Comparison of ENCODE assay signal across 8 cellular contexts in genomic region chrX:64395568-64395929, GRCh38. TPM values are rescaled to one million over a fixed set of nuclear protein-coding genes. Genes with fewer than 3 reads are reported as not detected.
DNase-seq lines count a peak whose midpoint lies in the region; ATAC-seq lines count a peak whose summit lies in the region.

No MANE protein-coding gene starts in this region.

- H3K36me3 ChIP-seq in mesendoderm (ENCODE audit: control insufficient read depth, insufficient read depth, low read length), result no peaks in the 10 kb centered on the region

- intact Hi-C loops in activated CD4-positive, alpha-beta memory T cell treated with anti-CD3 and anti-CD28 coated beads for 36 hours (cut with micrococcal nuclease), result loop anchor here (1.0 to 10.0 kb wide), 3 partner anchors 190 to 1139 kb away; partner anchors contain the start of genes AMER1, LAS1L and ZC3H12B

- H2AK5ac ChIP-seq in mesendoderm (ENCODE audit: low read length), result no peak overlapping the region

- H3K4me2 ChIP-seq in mesendoderm (ENCODE audit: low read length), result no peak overlapping the region

- no peak overlapping the region for H2BK5ac ChIP-seq in mesendoderm (ENCODE audit: low read length)

- H3K79me1 ChIP-seq in mesendoderm (ENCODE audit: low read length), result no peaks in the 10 kb centered on the region

- H3K56ac ChIP-seq in mesendoderm (ENCODE audit: low read length), result peak overlapping the region; percentile 76

- H2BK120ac ChIP-seq in mesendoderm (ENCODE audit: low read depth, low read length), result no peak overlapping the region

- H3K27ac Mint-ChIP-seq in activated CD4-positive, alpha-beta memory T cell treated with anti-CD3 and anti-CD28 coated beads for 36 hours, result peak overlapping the region; percentile 73

- H3K4me1 ChIP-seq in mesendoderm (ENCODE audit: control insufficient read depth, low read depth, low read length), result no peaks in the 10 kb centered on the region

- peak; percentile 28 for ATAC-seq in GM18870 (IDR thresholded peaks at IDR 0.05; ENCODE audit: unreplicated experiment)
- peak; percentile 33 for ATAC-seq in HG02798 (IDR thresholded peaks at IDR 0.05; ENCODE audit: poor library complexity, unreplicated experiment)

- no peak overlapping the region for H3K9ac ChIP-seq in mesendoderm (ENCODE audit: low read length)

- no peak overlapping the region for H3K27ac ChIP-seq in mesendoderm (ENCODE audit: low read depth, low read length)

- no peak overlapping the region for H4K8ac ChIP-seq in mesendoderm (ENCODE audit: low read depth, low read length)

- no peak overlapping the region for H3K18ac ChIP-seq in mesendoderm (ENCODE audit: low read length)

- CTCF ChIA-PET in activated CD4-positive, alpha-beta memory T cell treated with anti-CD3 and anti-CD28 coated beads for 36 hours (lab: Charles Lee), result no interaction called here

- H3K4me3 Mint-ChIP-seq in activated CD4-positive, alpha-beta memory T cell treated with anti-CD3 and anti-CD28 coated beads for 36 hours, result peak overlapping the region; percentile 90

- H3K27me3 ChIP-seq in mesendoderm (ENCODE audit: insufficient read depth, low read length, poor library complexity), result no peaks in the 10 kb centered on the region

- no peak overlapping the region for H4K5ac ChIP-seq in mesendoderm (ENCODE audit: low read length)

- no peaks in the 10 kb centered on the region for H3K79me2 ChIP-seq in mesendoderm (ENCODE audit: control insufficient read depth, insufficient read depth, low read length)

- no peaks in the 10 kb centered on the region for H3K36me3 Mint-ChIP-seq in activated CD4-positive, alpha-beta memory T cell treated with anti-CD3 and anti-CD28 coated beads for 36 hours

- WGBS in mesendoderm (ENCODE audit: extremely low coverage, insufficient coverage, low lambda C conversion rate), result no CpG with 5 or more reads among the region's 4 CpGs

- H3K23ac ChIP-seq in mesendoderm (ENCODE audit: low read length), result no peak overlapping the region

- H2BK15ac ChIP-seq in mesendoderm (replicated peaks; ENCODE audit: low read depth), result no peak overlapping the region

- no peaks in the 10 kb centered on the region for H3K9me3 Mint-ChIP-seq in activated CD4-positive, alpha-beta memory T cell treated with anti-CD3 and anti-CD28 coated beads for 36 hours

- H3K4ac ChIP-seq in mesendoderm (ENCODE audit: low read depth, low read length), result peak overlapping the region; percentile 36

- POLR2A ChIA-PET in activated CD4-positive, alpha-beta memory T cell treated with anti-CD3 and anti-CD28 coated beads for 36 hours (lab: Charles Lee), result no interaction called here

- DNase-seq in activated CD4-positive, alpha-beta memory T cell treated with anti-CD3 and anti-CD28 coated beads for 36 hours, result no peak
- DNase-seq in mesendoderm, result no peak
- no peak for DNase-seq in hepatic stellate cell (ENCODE audit: low spot score)
- DNase-seq in GF-D8 (lab: John Stamatoyannopoulos, UW), result no peak
- DNase-seq in KG1 (lab: John Stamatoyannopoulos, UW), result no peak
- no peak for DNase-seq in retina

- H3K4me3 ChIP-seq in mesendoderm (ENCODE audit: low read length), result no peak overlapping the region

- peaks cover 22% of the 10 kb centered on the region for H3K4me1 Mint-ChIP-seq in activated CD4-positive, alpha-beta memory T cell treated with anti-CD3 and anti-CD28 coated beads for 36 hours (ENCODE audit: low read depth)

- no peaks in the 10 kb centered on the region for H3K27me3 Mint-ChIP-seq in activated CD4-positive, alpha-beta memory T cell treated with anti-CD3 and anti-CD28 coated beads for 36 hours

RNA-seq across cellular contexts. Expression of gene MTMR8, which starts 0.3 kb away (rescaled TPM):
- 1 to 10 TPM; 5.0 to 5.8 TPM for total RNA-seq in activated CD4-positive, alpha-beta memory T cell treated with anti-CD3 and anti-CD28 coated beads for 36 hours
- 2.3 TPM for polyA plus RNA-seq in mesendoderm (2013, experiment 1 of 2)
- 2.6 TPM for polyA plus RNA-seq in mesendoderm (2013, experiment 2 of 2)
